ENCODE assay signal across 17 cellular contexts in the genomic region with DNA sequence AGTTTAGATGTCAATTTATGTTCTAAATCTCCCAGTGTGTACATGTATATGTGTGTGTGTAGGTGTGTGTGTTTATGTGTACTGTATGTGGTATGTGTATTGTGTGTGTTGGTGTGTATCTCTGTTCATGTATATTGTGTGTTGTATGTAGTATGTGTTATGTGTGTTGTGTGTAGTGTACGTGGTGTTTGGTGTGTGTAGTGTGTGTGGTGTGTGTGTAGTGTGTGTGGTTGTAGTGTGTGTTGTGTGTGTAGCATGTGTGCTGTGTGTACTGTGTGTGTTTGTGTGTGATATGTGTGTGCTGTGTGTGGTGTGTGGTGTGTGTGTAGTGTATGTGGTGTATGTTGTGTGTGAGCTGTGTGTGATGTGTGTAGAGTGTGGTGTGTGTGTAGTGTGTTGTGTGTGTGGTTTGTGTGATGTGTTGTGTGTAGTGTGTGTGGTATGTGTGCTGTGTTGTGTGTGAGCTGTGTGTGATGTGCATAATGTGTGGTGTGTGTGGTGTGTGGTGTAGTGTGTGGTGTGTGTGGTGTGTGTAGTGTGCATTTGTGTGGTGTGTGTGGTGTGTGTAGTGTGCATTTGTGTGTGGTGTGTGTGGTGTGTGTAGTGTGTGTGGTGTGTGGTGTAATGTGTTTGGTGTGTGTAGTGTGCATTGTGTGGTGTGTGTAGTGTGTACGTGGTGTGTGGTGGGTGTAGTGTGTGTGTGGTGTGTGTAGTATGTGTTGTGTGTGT. TPM values are rescaled to one million over a fixed set of nuclear protein-coding genes. Genes with fewer than 3 reads are reported as not detected.
DNase-seq lines count a peak whose midpoint lies in the region; ATAC-seq, FAIRE-seq and TF ChIP-seq lines count a peak whose summit lies in the region.
"Had no signal": no experiment of that assay in that cellular context is flagged by ENCODE, and none has a peak within 500 bp of the region (broad histone marks: within the 10 kb centered on the region; RNA-seq: fewer than 3 reads in every experiment).

No MANE protein-coding gene starts in this region.

- no peak for DNase-seq in activated CD4-positive, alpha-beta T cell treated with anti-CD3 and anti-CD28 coated beads, Interleukin-2, amount 10 ng/mL, durations not matched to agents 7 days and 5 days
- no peak for DNase-seq in activated CD4-positive, alpha-beta T cell treated with anti-CD3 and anti-CD28 coated beads, Interleukin-2, amount 50 U/mL, for 48 hours
- no peak for DNase-seq in GM12878 (ENCODE audit: low read depth, low spot score)
- DNase-seq in osteoblast (ENCODE audit: insufficient read length, low spot score, missing footprints), result no peak
- DNase-seq in osteocyte (ENCODE audit: extremely low spot score, unreplicated experiment), result no peak
- DNase-seq in Calu3, result no peak
- DNase-seq: naive B cell, NCI-H2081, NCI-H526, PC-9, thyroid gland had no signal

- H3K4me1 ChIP-seq in GM12878 (ENCODE audit: control insufficient read depth, insufficient read depth, low read length), result peaks cover 38% of the 10 kb centered on the region
- H3K4me1 ChIP-seq in osteoblast (ENCODE audit: insufficient read depth, low read length), result no peaks in the 10 kb centered on the region

- no peak for TF ChIP-seq RAD21 in GM12878 (IDR thresholded peaks at IDR 0.05; ENCODE audit: insufficient read depth, low read depth, low read length)

- no peak overlapping the region; the same call in 1 of the 2 replicates for H3K4me3 ChIP-seq in GM12878
- no peak overlapping the region for H3K4me3 ChIP-seq in osteoblast (ENCODE audit: insufficient read depth, low read length)
- H3K4me3 ChIP-seq: PC-9, thyroid gland had no signal

- peaks cover 76% of the 10 kb centered on the region for H3K4me1 Mint-ChIP-seq in activated CD4-positive, alpha-beta T cell treated with anti-CD3 and anti-CD28 coated beads, Interleukin-2, amount 10 ng/mL, durations not matched to agents 7 days and 5 days
- peaks cover 1% of the 10 kb centered on the region for H3K4me1 Mint-ChIP-seq in osteocyte (ENCODE audit: unreplicated experiment)
- H3K4me1 Mint-ChIP-seq in Calu3 (ENCODE audit: low read depth, unreplicated experiment), result peaks cover 15% of the 10 kb centered on the region

- H3K9ac ChIP-seq in GM12878 (ENCODE audit: control insufficient read depth, insufficient read depth, low read length), result no peak overlapping the region

- H3K36me3 ChIP-seq in KOPT-K1 (ENCODE audit: insufficient read depth, low read length) (no peaks in the 10 kb centered on the region), GM12878 (ENCODE audit: control insufficient read depth in 2 of 2, insufficient read depth in 2 of 2, low read length in 1 of 2) (no peaks in the 10 kb centered on the region), osteoblast (ENCODE audit: insufficient read depth, low read length) (no peaks in the 10 kb centered on the region)
- H3K36me3 ChIP-seq: thyroid gland had no signal

- no peaks in the 10 kb centered on the region for H3K79me2 ChIP-seq in GM12878 (ENCODE audit: control insufficient read depth, insufficient read depth, low read length)
- no peaks in the 10 kb centered on the region for H3K79me2 ChIP-seq in osteoblast (ENCODE audit: insufficient read depth, low read length)

- SMC1A ChIA-PET in GM12878 (lab: Charles Lee; ENCODE audit: uncharacterized antibody, unreplicated experiment), result no interaction called here

- no peak for TF ChIP-seq EP300 in GM12878 (IDR thresholded peaks at IDR 0.05; ENCODE audit: borderline replicate concordance in 1 of 2, control insufficient read depth in 1 of 2, low read depth in 2 of 2, low read length in 2 of 2)

- H2AFZ ChIP-seq in GM12878 (ENCODE audit: control insufficient read depth, low read depth, low read length) (no peak overlapping the region), osteoblast (ENCODE audit: low read length) (no peak overlapping the region)
- H2AFZ ChIP-seq: PC-9 had no signal

- peaks cover 6% of the 10 kb centered on the region for H3K36me3 Mint-ChIP-seq in activated CD4-positive, alpha-beta T cell treated with anti-CD3 and anti-CD28 coated beads, Interleukin-2, amount 10 ng/mL, durations not matched to agents 7 days and 5 days (ENCODE audit: low read depth)
- H3K36me3 Mint-ChIP-seq in osteocyte (ENCODE audit: unreplicated experiment), result no peaks in the 10 kb centered on the region
- no peaks in the 10 kb centered on the region for H3K36me3 Mint-ChIP-seq in Calu3 (ENCODE audit: insufficient read depth, unreplicated experiment)

- H3K27ac ChIP-seq in KOPT-K1 (ENCODE audit: low read depth, low read length, poor library complexity, severe bottlenecking) (peak overlapping the region; percentile 95), GM12878 (ENCODE audit: control insufficient read depth, insufficient read depth) (no peak overlapping the region), osteoblast (ENCODE audit: low read depth, low read length) (no peak overlapping the region)
- H3K27ac ChIP-seq: PC-9, thyroid gland had no signal

- ATAC-seq in GM12878, result no peak
- ATAC-seq in HG02610 (IDR thresholded peaks at IDR 0.05; ENCODE audit: unreplicated experiment), result no peak

- WGBS in GM12878 (ENCODE audit: insufficient coverage, insufficient replicate concordance, low lambda C conversion rate, missing lambda C conversion rate), result 94% methylated on average over 2 of the region's 2 CpGs

- POLR2A ChIA-PET in activated CD4-positive, alpha-beta T cell treated with anti-CD3 and anti-CD28 coated beads, Interleukin-2, amount 10 ng/mL, durations not matched to agents 7 days and 5 days (lab: Charles Lee), result no interaction called here
- POLR2A ChIA-PET in GM12878 (lab: Charles Lee), result interaction anchor here (1.0 kb wide), 1 partner anchor 9 kb away, joined by 3 read pairs; no protein-coding TSS in a partner anchor

- no peak for TF ChIP-seq POLR2A in GM12878 (IDR thresholded peaks at IDR 0.05; ENCODE audit: low read depth, low read length)

- peaks cover 24% of the 10 kb centered on the region for H3K27me3 Mint-ChIP-seq in activated CD4-positive, alpha-beta T cell treated with anti-CD3 and anti-CD28 coated beads, Interleukin-2, amount 10 ng/mL, durations not matched to agents 7 days and 5 days
- H3K27me3 Mint-ChIP-seq in osteocyte (ENCODE audit: unreplicated experiment), result peaks cover 11% of the 10 kb centered on the region
- peaks cover 65% of the 10 kb centered on the region for H3K27me3 Mint-ChIP-seq in Calu3 (ENCODE audit: unreplicated experiment)

- CTCF ChIA-PET in activated CD4-positive, alpha-beta T cell treated with anti-CD3 and anti-CD28 coated beads, Interleukin-2, amount 10 ng/mL, durations not matched to agents 7 days and 5 days (lab: Charles Lee), result no interaction called here
- CTCF ChIA-PET in GM12878 (lab: Yijun Ruan, JAX) (no interaction called here), Calu3 (lab: Charles Lee) (no interaction called here)

- TF ChIP-seq CTCF in GM12878 (IDR thresholded peaks at IDR 0.05 in 2 of 3, conservative IDR thresholded peaks at IDR 0.05 in 1 of 3; ENCODE audit: control insufficient read depth in 2 of 3, extremely low read depth in 1 of 3, insufficient read depth in 1 of 3, low read depth in 3 of 3, low read length in 3 of 3) (no peak), osteoblast (IDR thresholded peaks at IDR 0.05; ENCODE audit: extremely low read depth, low read depth, low read length) (no peak), osteocyte (IDR thresholded peaks at IDR 0.05) (no peak), Calu3 (IDR thresholded peaks at IDR 0.05; ENCODE audit: unreplicated experiment) (no peak)

- H3K27me3 ChIP-seq in GM12878 (replicated peaks in 1 of 2; ENCODE audit: control insufficient read depth in 2 of 2, insufficient read depth in 2 of 2, low read length in 1 of 2) (no peaks in the 10 kb centered on the region; a peak in 1 of 4 replicates), osteoblast (ENCODE audit: insufficient read depth, low read length) (peaks cover 26% of the 10 kb centered on the region)

- H3K27ac Mint-ChIP-seq in activated CD4-positive, alpha-beta T cell treated with anti-CD3 and anti-CD28 coated beads, Interleukin-2, amount 10 ng/mL, durations not matched to agents 7 days and 5 days, result peak overlapping the region; percentile 77
- H3K27ac Mint-ChIP-seq in osteocyte (ENCODE audit: unreplicated experiment) (no peak overlapping the region), Calu3 (ENCODE audit: unreplicated experiment) (no peak overlapping the region)

- H4K20me1 ChIP-seq in GM12878 (ENCODE audit: control insufficient read depth, insufficient read depth) (peaks cover 3% of the 10 kb centered on the region; the same call in 1 of the 2 replicates), osteoblast (ENCODE audit: insufficient read depth, low read length) (no peaks in the 10 kb centered on the region)

- RAD21 ChIA-PET in GM12878 (lab: Charles Lee; ENCODE audit: unreplicated experiment), result no interaction called here

- H3K9me3 ChIP-seq in KOPT-K1 (ENCODE audit: insufficient read depth, low read length, poor library complexity, severe bottlenecking) (no peaks in the 10 kb centered on the region), GM12878 (replicated peaks; ENCODE audit: control insufficient read depth, insufficient read depth, low read length) (no peaks in the 10 kb centered on the region; the same call in 1 of the 3 replicates), osteoblast (ENCODE audit: low read depth, low read length) (no peaks in the 10 kb centered on the region)
- H3K9me3 ChIP-seq: thyroid gland had no signal

- peak; percentile 97 for FAIRE-seq in GM12878 (lab: Jason Lieb, UNC)
- FAIRE-seq: A204.1, endometrium had no signal

- H3K4me2 ChIP-seq in GM12878 (ENCODE audit: control insufficient read depth, insufficient read depth) (peak overlapping the region; percentile 62; the same call in 1 of the 2 replicates), osteoblast (ENCODE audit: insufficient read depth, low read length) (peak overlapping the region; percentile 61)
- H3K4me2 ChIP-seq: PC-9 had no signal

- H3K4me3 Mint-ChIP-seq in activated CD4-positive, alpha-beta T cell treated with anti-CD3 and anti-CD28 coated beads, Interleukin-2, amount 10 ng/mL, durations not matched to agents 7 days and 5 days, result peak overlapping the region; percentile 30
- H3K4me3 Mint-ChIP-seq in osteocyte (ENCODE audit: unreplicated experiment) (no peak overlapping the region), Calu3 (ENCODE audit: low read depth, unreplicated experiment) (no peak overlapping the region)
- H3K4me3 Mint-ChIP-seq: naive B cell had no signal

- intact Hi-C loops in GM12878 (cut with micrococcal nuclease; ENCODE audit: unreplicated experiment) (no loop called here), Calu3 (cut with micrococcal nuclease; ENCODE audit: unreplicated experiment) (no loop called here)

- in situ Hi-C loops in GM12878 (cut with MboI), result no loop called here

- BruUV-seq in GM12878 (replicated peaks; lab: Mats Ljungman, UMichigan), result no TSS peak
- no TSS peak for BruUV-seq in Calu3 (replicated peaks; lab: Mats Ljungman, UMichigan)

- H3K9me3 Mint-ChIP-seq in activated CD4-positive, alpha-beta T cell treated with anti-CD3 and anti-CD28 coated beads, Interleukin-2, amount 10 ng/mL, durations not matched to agents 7 days and 5 days, result peaks cover 12% of the 10 kb centered on the region
- H3K9me3 Mint-ChIP-seq in osteocyte (ENCODE audit: unreplicated experiment) (no peaks in the 10 kb centered on the region), Calu3 (ENCODE audit: low read depth, unreplicated experiment) (peaks cover 17% of the 10 kb centered on the region)

RNA-seq across cellular contexts. Expression of gene RTP5, which starts 5.2 kb away (rescaled TPM):
- not detected for total RNA-seq in activated CD4-positive, alpha-beta T cell treated with anti-CD3 and anti-CD28 coated beads, Interleukin-2, amount 10 ng/mL, durations not matched to agents 7 days and 5 days
- not detected in 2 replicates for total RNA-seq in GM12878 (2013; cell fraction: nucleolus; rRNA removed)
- total RNA-seq in GM12878 (2014; rRNA removed) (not detected in 2 replicates), GM12878 (2014; rRNA removed; fragmentation: Illumina TruSeq; extraction: Trizol) (not detected in 2 replicates), GM12878 (2021) (not detected in 2 replicates), osteoblast (not detected in 2 replicates), osteocyte (not detected in 2 replicates), Calu3 (2022) (not detected in 2 replicates)
- not detected for polyA plus RNA-seq in GM12878 (2011; ENCODE audit: low read depth)
- polyA plus RNA-seq in GM12878 (2011; rRNA removed) (not detected in 2 replicates), GM12878 (2014; fragmentation: Illumina TruSeq; extraction: Trizol) (not detected in 2 replicates), GM12878 (2014; fragmentation: Nextera tagmentation; extraction: Ambion mirVana) (not detected), GM12878 (2014; rRNA removed) (0.05 TPM in 1 of 2 replicates, not detected in the other), GM12878 (2016; fragmentation: Nextera tagmentation; extraction: Ambion mirVana) (not detected)
- polyA plus RNA-seq in GM12878 (2011; cell fraction: cytosol; rRNA removed), result not detected in 2 replicates
- 0.07 and 0.09 TPM in 2 replicates for polyA plus RNA-seq in GM12878 (2011; cell fraction: nucleus; rRNA removed)
- 0.15 and 0.17 TPM in 2 replicates for polyA plus RNA-seq in GM12878 (2012)
- not detected in 2 replicates for polyA minus RNA-seq in GM12878 (2011; rRNA and poly(A)+ RNA removed)
- not detected in 2 replicates for polyA minus RNA-seq in GM12878 (2011; cell fraction: cytosol; rRNA and poly(A)+ RNA removed)
- polyA minus RNA-seq in GM12878 (2011; cell fraction: nucleus; rRNA and poly(A)+ RNA removed), result not detected in 2 replicates
- total RNA-seq: PC-9, SK-MEL-5 had no signal

RNA-seq across cellular contexts. Expression of gene PDCD1, which starts 5.6 kb away (rescaled TPM):
- total RNA-seq in activated CD4-positive, alpha-beta T cell treated with anti-CD3 and anti-CD28 coated beads, Interleukin-2, amount 10 ng/mL, durations not matched to agents 7 days and 5 days, result 1 to 10 TPM; 4.7 to 4.9 TPM
- total RNA-seq in GM12878 (2013; cell fraction: nucleolus; rRNA removed), result 10.1 and 11.8 TPM in 2 replicates
- total RNA-seq in GM12878 (2014; rRNA removed) (3.7 and 3.9 TPM in 2 replicates), GM12878 (2014; rRNA removed; fragmentation: Illumina TruSeq; extraction: Trizol) (1.1 and 1.5 TPM in 2 replicates), GM12878 (2021) (3.6 and 4.0 TPM in 2 replicates), osteoblast (not detected in 2 replicates), osteocyte (not detected in 2 replicates), Calu3 (2022) (not detected in 2 replicates)
- 1.2 TPM for polyA plus RNA-seq in GM12878 (2011; ENCODE audit: low read depth)
- polyA plus RNA-seq in GM12878 (2011; rRNA removed) (3.8 and 6.4 TPM in 2 replicates), GM12878 (2014; fragmentation: Illumina TruSeq; extraction: Trizol) (0.62 TPM in 1 of 2 replicates, not detected in the other), GM12878 (2014; fragmentation: Nextera tagmentation; extraction: Ambion mirVana) (not detected), GM12878 (2014; rRNA removed) (4.2 and 4.6 TPM in 2 replicates), GM12878 (2016; fragmentation: Nextera tagmentation; extraction: Ambion mirVana) (1 to 10 TPM; 1.4 to 1.9 TPM)
- polyA plus RNA-seq in GM12878 (2011; cell fraction: cytosol; rRNA removed), result 11.9 and 20.2 TPM in 2 replicates
- 23.7 and 25.2 TPM in 2 replicates for polyA plus RNA-seq in GM12878 (2011; cell fraction: nucleus; rRNA removed)
- 5.5 and 7.3 TPM in 2 replicates for polyA plus RNA-seq in GM12878 (2012)
- polyA minus RNA-seq in GM12878 (2011; rRNA and poly(A)+ RNA removed), result 2.3 and 12.1 TPM in 2 replicates
- polyA minus RNA-seq in GM12878 (2011; cell fraction: cytosol; rRNA and poly(A)+ RNA removed), result 5.8 and 7.2 TPM in 2 replicates
- 3.0 and 4.2 TPM in 2 replicates for polyA minus RNA-seq in GM12878 (2011; cell fraction: nucleus; rRNA and poly(A)+ RNA removed)
- total RNA-seq: cerebellum, PC-9, SK-MEL-5 had no signal

RNA-seq across cellular contexts. Expression of gene NEU4, which starts 55.3 kb away (rescaled TPM):
- total RNA-seq in activated CD4-positive, alpha-beta T cell treated with anti-CD3 and anti-CD28 coated beads, Interleukin-2, amount 10 ng/mL, durations not matched to agents 7 days and 5 days, result under 1 TPM in 1 of 2 experiments, not detected in 1; 0.37 TPM
- 1.1 and 1.3 TPM in 2 replicates for total RNA-seq in GM12878 (2013; cell fraction: nucleolus; rRNA removed)
- total RNA-seq in GM12878 (2014; rRNA removed) (0.05 and 0.06 TPM in 2 replicates), GM12878 (2014; rRNA removed; fragmentation: Illumina TruSeq; extraction: Trizol) (0.05 TPM in 1 of 2 replicates, not detected in the other), GM12878 (2021) (0.28 and 0.98 TPM in 2 replicates), osteoblast (not detected in 2 replicates), osteocyte (not detected in 2 replicates), Calu3 (2022) (0.14 and 0.37 TPM in 2 replicates)
- polyA plus RNA-seq in GM12878 (2011; ENCODE audit: low read depth), result not detected
- polyA plus RNA-seq in GM12878 (2011; rRNA removed) (not detected in 2 replicates), GM12878 (2014; fragmentation: Illumina TruSeq; extraction: Trizol) (0.01 TPM in 1 of 2 replicates, not detected in the other), GM12878 (2014; fragmentation: Nextera tagmentation; extraction: Ambion mirVana) (not detected), GM12878 (2014; rRNA removed) (0.08 and 0.14 TPM in 2 replicates), GM12878 (2016; fragmentation: Nextera tagmentation; extraction: Ambion mirVana) (under 1 TPM in 1 of 2 experiments, not detected in 1; 0.23 TPM)
- polyA plus RNA-seq in GM12878 (2011; cell fraction: cytosol; rRNA removed), result 0.06 and 0.12 TPM in 2 replicates
- polyA plus RNA-seq in GM12878 (2011; cell fraction: nucleus; rRNA removed), result 0.24 and 0.32 TPM in 2 replicates
- polyA plus RNA-seq in GM12878 (2012), result 0.31 and 0.56 TPM in 2 replicates
- 0.05 TPM in 1 of 2 replicates, not detected in the other for polyA minus RNA-seq in GM12878 (2011; rRNA and poly(A)+ RNA removed)
- polyA minus RNA-seq in GM12878 (2011; cell fraction: cytosol; rRNA and poly(A)+ RNA removed), result not detected in 2 replicates
- polyA minus RNA-seq in GM12878 (2011; cell fraction: nucleus; rRNA and poly(A)+ RNA removed), result 0.86 TPM in 1 of 2 replicates, not detected in the other
- total RNA-seq: SK-MEL-5 had no signal
